In the genomic region with DNA sequence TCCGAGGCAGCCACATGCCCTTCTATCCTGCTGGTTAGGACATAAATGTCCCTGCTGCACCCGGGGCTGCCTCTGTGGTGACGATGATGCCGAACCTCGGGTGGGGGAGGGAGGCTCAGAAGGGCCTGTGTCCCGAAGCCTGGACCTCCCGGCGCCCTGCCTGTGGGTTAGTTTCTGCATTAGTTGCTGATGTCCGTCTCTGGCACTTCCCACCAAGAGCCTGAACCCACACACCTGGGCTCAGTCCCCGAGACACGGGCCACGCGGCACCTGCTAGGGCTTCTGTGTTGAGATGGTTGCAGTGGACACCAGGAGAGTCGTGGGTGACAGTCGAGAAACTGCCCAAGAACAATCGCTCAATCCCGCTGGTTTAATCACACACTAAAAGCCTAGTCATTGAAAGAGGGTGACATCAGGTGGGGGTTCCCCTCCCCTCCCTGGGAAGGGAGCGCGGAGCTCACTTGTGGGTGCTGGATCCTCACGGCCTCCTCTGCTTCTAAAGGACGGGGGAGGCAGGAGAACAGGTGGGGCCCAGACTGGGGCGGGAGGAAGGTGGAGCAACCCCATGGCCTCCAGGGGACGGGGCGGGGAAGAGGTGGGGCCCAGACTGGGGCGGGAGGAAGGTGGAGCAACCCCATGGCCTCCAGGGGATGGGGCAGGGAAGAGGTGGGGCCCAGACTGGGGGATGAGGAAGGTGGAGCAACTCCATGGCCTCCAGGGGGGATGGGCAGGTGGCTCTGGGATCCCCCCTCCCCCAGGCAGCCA, we compare ENCODE assay signal across 1 cellular context.
TF ChIP-seq lines count a peak whose summit lies in the region.

No MANE protein-coding gene starts in this region.

TF ChIP-seq in K562, 482 proteins besides CTCF, POLR2A, EP300 and RAD21:
- TF ChIP-seq MBD2 (IDR thresholded peaks at IDR 0.05; ENCODE audit: borderline replicate concordance, low read depth), result peak; percentile 83
- TF ChIP-seq, protein P1, sequence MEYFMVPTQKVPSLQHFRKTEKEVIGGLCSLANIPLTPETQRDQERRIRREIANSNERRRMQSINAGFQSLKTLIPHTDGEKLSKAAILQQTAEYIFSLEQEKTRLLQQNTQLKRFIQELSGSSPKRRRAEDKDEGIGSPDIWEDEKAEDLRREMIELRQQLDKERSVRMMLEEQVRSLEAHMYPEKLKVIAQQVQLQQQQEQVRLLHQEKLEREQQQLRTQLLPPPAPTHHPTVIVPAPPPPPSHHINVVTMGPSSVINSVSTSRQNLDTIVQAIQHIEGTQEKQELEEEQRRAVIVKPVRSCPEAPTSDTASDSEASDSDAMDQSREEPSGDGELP (CRISPR knock-in tag; IDR thresholded peaks at IDR 0.05; ENCODE audit: borderline replicate concordance), result peak; percentile 58; the same call in 1 of the 2 replicates
- TF ChIP-seq, protein P2, sequence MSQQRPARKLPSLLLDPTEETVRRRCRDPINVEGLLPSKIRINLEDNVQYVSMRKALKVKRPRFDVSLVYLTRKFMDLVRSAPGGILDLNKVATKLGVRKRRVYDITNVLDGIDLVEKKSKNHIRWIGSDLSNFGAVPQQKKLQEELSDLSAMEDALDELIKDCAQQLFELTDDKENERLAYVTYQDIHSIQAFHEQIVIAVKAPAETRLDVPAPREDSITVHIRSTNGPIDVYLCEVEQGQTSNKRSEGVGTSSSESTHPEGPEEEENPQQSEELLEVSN (IDR thresholded peaks at IDR 0.05; ENCODE audit: borderline replicate concordance in 1 of 2, extremely low read depth in 1 of 2, insufficient read depth in 1 of 2, insufficient read length in 1 of 2, low read depth in 1 of 2, low read length in 1 of 2, poor library complexity in 1 of 2, severe bottlenecking in 1 of 2), result peak in 1 of 2 experiments; percentile 5
- TF ChIP-seq L3MBTL2 (IDR thresholded peaks at IDR 0.05), result peak; percentile 38; the same call in 1 of the 2 replicates
- peak; percentile 26; the same call in 1 of the 2 replicates for TF ChIP-seq MTA3 (IDR thresholded peaks at IDR 0.05; ENCODE audit: borderline replicate concordance)
- TF ChIP-seq MAFG (tag; conservative IDR thresholded peaks at IDR 0.05), result peak; percentile 35
- TF ChIP-seq ZNF263 (CRISPR knock-in tag; IDR thresholded peaks at IDR 0.05; ENCODE audit: borderline replicate concordance), result peak; percentile 64; the same call in 1 of the 2 replicates
- TF ChIP-seq NFE2 (IDR thresholded peaks at IDR 0.05; ENCODE audit: low read depth), result peak; percentile 41; the same call in 1 of the 2 replicates
- TF ChIP-seq, protein P3, sequence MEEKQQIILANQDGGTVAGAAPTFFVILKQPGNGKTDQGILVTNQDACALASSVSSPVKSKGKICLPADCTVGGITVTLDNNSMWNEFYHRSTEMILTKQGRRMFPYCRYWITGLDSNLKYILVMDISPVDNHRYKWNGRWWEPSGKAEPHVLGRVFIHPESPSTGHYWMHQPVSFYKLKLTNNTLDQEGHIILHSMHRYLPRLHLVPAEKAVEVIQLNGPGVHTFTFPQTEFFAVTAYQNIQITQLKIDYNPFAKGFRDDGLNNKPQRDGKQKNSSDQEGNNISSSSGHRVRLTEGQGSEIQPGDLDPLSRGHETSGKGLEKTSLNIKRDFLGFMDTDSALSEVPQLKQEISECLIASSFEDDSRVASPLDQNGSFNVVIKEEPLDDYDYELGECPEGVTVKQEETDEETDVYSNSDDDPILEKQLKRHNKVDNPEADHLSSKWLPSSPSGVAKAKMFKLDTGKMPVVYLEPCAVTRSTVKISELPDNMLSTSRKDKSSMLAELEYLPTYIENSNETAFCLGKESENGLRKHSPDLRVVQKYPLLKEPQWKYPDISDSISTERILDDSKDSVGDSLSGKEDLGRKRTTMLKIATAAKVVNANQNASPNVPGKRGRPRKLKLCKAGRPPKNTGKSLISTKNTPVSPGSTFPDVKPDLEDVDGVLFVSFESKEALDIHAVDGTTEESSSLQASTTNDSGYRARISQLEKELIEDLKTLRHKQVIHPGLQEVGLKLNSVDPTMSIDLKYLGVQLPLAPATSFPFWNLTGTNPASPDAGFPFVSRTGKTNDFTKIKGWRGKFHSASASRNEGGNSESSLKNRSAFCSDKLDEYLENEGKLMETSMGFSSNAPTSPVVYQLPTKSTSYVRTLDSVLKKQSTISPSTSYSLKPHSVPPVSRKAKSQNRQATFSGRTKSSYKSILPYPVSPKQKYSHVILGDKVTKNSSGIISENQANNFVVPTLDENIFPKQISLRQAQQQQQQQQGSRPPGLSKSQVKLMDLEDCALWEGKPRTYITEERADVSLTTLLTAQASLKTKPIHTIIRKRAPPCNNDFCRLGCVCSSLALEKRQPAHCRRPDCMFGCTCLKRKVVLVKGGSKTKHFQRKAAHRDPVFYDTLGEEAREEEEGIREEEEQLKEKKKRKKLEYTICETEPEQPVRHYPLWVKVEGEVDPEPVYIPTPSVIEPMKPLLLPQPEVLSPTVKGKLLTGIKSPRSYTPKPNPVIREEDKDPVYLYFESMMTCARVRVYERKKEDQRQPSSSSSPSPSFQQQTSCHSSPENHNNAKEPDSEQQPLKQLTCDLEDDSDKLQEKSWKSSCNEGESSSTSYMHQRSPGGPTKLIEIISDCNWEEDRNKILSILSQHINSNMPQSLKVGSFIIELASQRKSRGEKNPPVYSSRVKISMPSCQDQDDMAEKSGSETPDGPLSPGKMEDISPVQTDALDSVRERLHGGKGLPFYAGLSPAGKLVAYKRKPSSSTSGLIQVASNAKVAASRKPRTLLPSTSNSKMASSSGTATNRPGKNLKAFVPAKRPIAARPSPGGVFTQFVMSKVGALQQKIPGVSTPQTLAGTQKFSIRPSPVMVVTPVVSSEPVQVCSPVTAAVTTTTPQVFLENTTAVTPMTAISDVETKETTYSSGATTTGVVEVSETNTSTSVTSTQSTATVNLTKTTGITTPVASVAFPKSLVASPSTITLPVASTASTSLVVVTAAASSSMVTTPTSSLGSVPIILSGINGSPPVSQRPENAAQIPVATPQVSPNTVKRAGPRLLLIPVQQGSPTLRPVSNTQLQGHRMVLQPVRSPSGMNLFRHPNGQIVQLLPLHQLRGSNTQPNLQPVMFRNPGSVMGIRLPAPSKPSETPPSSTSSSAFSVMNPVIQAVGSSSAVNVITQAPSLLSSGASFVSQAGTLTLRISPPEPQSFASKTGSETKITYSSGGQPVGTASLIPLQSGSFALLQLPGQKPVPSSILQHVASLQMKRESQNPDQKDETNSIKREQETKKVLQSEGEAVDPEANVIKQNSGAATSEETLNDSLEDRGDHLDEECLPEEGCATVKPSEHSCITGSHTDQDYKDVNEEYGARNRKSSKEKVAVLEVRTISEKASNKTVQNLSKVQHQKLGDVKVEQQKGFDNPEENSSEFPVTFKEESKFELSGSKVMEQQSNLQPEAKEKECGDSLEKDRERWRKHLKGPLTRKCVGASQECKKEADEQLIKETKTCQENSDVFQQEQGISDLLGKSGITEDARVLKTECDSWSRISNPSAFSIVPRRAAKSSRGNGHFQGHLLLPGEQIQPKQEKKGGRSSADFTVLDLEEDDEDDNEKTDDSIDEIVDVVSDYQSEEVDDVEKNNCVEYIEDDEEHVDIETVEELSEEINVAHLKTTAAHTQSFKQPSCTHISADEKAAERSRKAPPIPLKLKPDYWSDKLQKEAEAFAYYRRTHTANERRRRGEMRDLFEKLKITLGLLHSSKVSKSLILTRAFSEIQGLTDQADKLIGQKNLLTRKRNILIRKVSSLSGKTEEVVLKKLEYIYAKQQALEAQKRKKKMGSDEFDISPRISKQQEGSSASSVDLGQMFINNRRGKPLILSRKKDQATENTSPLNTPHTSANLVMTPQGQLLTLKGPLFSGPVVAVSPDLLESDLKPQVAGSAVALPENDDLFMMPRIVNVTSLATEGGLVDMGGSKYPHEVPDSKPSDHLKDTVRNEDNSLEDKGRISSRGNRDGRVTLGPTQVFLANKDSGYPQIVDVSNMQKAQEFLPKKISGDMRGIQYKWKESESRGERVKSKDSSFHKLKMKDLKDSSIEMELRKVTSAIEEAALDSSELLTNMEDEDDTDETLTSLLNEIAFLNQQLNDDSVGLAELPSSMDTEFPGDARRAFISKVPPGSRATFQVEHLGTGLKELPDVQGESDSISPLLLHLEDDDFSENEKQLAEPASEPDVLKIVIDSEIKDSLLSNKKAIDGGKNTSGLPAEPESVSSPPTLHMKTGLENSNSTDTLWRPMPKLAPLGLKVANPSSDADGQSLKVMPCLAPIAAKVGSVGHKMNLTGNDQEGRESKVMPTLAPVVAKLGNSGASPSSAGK (IDR thresholded peaks at IDR 0.05), result peak; percentile 33; the same call in 1 of the 2 replicates
- TF ChIP-seq, protein P4, sequence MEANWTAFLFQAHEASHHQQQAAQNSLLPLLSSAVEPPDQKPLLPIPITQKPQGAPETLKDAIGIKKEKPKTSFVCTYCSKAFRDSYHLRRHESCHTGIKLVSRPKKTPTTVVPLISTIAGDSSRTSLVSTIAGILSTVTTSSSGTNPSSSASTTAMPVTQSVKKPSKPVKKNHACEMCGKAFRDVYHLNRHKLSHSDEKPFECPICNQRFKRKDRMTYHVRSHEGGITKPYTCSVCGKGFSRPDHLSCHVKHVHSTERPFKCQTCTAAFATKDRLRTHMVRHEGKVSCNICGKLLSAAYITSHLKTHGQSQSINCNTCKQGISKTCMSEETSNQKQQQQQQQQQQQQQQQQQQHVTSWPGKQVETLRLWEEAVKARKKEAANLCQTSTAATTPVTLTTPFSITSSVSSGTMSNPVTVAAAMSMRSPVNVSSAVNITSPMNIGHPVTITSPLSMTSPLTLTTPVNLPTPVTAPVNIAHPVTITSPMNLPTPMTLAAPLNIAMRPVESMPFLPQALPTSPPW (CRISPR knock-in tag; IDR thresholded peaks at IDR 0.05), result peak; percentile 75
- TF ChIP-seq, protein P5, sequence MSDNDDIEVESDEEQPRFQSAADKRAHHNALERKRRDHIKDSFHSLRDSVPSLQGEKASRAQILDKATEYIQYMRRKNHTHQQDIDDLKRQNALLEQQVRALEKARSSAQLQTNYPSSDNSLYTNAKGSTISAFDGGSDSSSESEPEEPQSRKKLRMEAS (CRISPR knock-in tag; IDR thresholded peaks at IDR 0.05), result peak; percentile 69; the same call in 1 of the 2 replicates
- TF ChIP-seq SP1 (CRISPR knock-in tag; IDR thresholded peaks at IDR 0.05), result peak; percentile 45; the same call in 1 of the 2 replicates
